Comparison of ENCODE assay signal across 8 cellular contexts in genomic region chr11:62881579-62882427, GRCh38. TPM values are rescaled to one million over a fixed set of nuclear protein-coding genes. Genes with fewer than 3 reads are reported as not detected.
DNase-seq lines count a peak whose midpoint lies in the region; FAIRE-seq and TF ChIP-seq lines count a peak whose summit lies in the region.

No MANE protein-coding gene starts in this region.

- peaks cover 44% of the 10 kb centered on the region for H3K36me3 ChIP-seq in left ventricle myocardium inferior

- FAIRE-seq in urothelium cell line (lab: Jason Lieb, UNC), result no peak

- peak overlapping the region; percentile 89 for H2AK5ac ChIP-seq in H9 (ENCODE audit: insufficient read length, low read length)

- peak overlapping the region; percentile 83 for H3K56ac ChIP-seq in H9 (ENCODE audit: insufficient read length, low read depth, low read length)

- H3K23me2 ChIP-seq in H9 (ENCODE audit: insufficient read length, low read depth, low read length, poor library complexity, severe bottlenecking), result peaks cover 15% of the 10 kb centered on the region

- H3K36me3 Mint-ChIP-seq in H9 (ENCODE audit: insufficient read depth in 1 of 3, low read depth in 3 of 3), result peaks cover 70 to 87% (median 85%) of the 10 kb centered on the region in 3 experiments

- H2BK15ac ChIP-seq in H9 (ENCODE audit: low read depth, low read length), result no peak overlapping the region

- no CpG with 5 or more reads among the region's 21 CpGs for WGBS in H9 (ENCODE audit: extremely low coverage, insufficient read length, low lambda C conversion rate)
- WGBS in adipose tissue, 3 donors, result 2 to 7% (median 5%) methylated on average over 20 to 21 of the region's 21 CpGs

- peaks cover 2 to 3% of the 10 kb centered on the region in 2 experiments; a peak in 3 of 5 replicates for H3K9me3 Mint-ChIP-seq in H9

- H4K91ac ChIP-seq in H9 (ENCODE audit: insufficient read length, low read depth, low read length), result peak overlapping the region; percentile 88

- peak overlapping the region; percentile 98; the same call in 1 of the 2 replicates for H3K14ac ChIP-seq in H9 (ENCODE audit: insufficient read depth, low read length)

- peak overlapping the region; percentile 99 to 100 for H3K4me3 Mint-ChIP-seq in H9

- DNase-seq in GM04504 (ENCODE audit: low read depth), result peak; percentile 97
- no peak for DNase-seq in H9
- peak; percentile 97 for DNase-seq in M059J (ENCODE audit: low read depth)
- DNase-seq in SW 1271 (lab: John Stamatoyannopoulos, UW), result peak; percentile 93
- DNase-seq in left ventricle myocardium inferior, result peak; percentile 90
- DNase-seq in pulmonary artery endothelial cell (ENCODE audit: low read depth, low spot score), result peak; percentile 90
- peak; percentile 94 for DNase-seq in urothelium cell line (ENCODE audit: low spot score)

- H2BK5ac ChIP-seq in H9 (ENCODE audit: insufficient read length, low read length), result peak overlapping the region; percentile 80

- H4K5ac ChIP-seq in H9 (ENCODE audit: insufficient read length, low read depth, low read length), result peak overlapping the region; percentile 97

- no peak overlapping the region for H2AFZ ChIP-seq in H9 (ENCODE audit: low read length)

- no peaks in the 10 kb centered on the region for H4K20me1 ChIP-seq in H9 (ENCODE audit: control insufficient read depth, insufficient read depth, insufficient read length)

- H3K4me2 ChIP-seq in H9 (ENCODE audit: insufficient read depth, insufficient read length, low read length), result peak overlapping the region; percentile 41

- H2BK120ac ChIP-seq in H9 (ENCODE audit: low read depth, low read length, poor library complexity, severe bottlenecking), result peak overlapping the region; percentile 79

- TF ChIP-seq CTCF in H9 (conservative IDR thresholded peaks at IDR 0.05) (no peak), left ventricle myocardium inferior (IDR thresholded peaks at IDR 0.05; ENCODE audit: borderline replicate concordance) (peak; percentile 9)

- H3K79me2 ChIP-seq in H9 (ENCODE audit: insufficient read depth, low read length), result peaks cover 6% of the 10 kb centered on the region; the same call in 1 of the 2 replicates

- H3K9ac ChIP-seq in H9 (ENCODE audit: extremely low read depth, insufficient read length, low read length), result peak overlapping the region; percentile 99

- H3K4me1 ChIP-seq in H9 (ENCODE audit: insufficient read depth, low read length), result no peaks in the 10 kb centered on the region; the same call in 1 of the 2 replicates
- H3K4me1 ChIP-seq in left ventricle myocardium inferior, result peaks cover 63% of the 10 kb centered on the region

- intact Hi-C loops in left ventricle myocardium inferior (cut with micrococcal nuclease), result no loop called here

- no peaks in the 10 kb centered on the region for H3K27me3 ChIP-seq in H9 (ENCODE audit: insufficient read depth, low read length)
- H3K27me3 ChIP-seq in left ventricle myocardium inferior (ENCODE audit: low read depth), result no peaks in the 10 kb centered on the region

- no peaks in the 10 kb centered on the region for H3K9me3 ChIP-seq in H9 (ENCODE audit: control insufficient read depth, low read depth, low read length)
- no peaks in the 10 kb centered on the region for H3K9me3 ChIP-seq in left ventricle myocardium inferior (replicated peaks)

- H3T11ph ChIP-seq in H9 (ENCODE audit: low read length), result peak overlapping the region; percentile 94

- H4K8ac ChIP-seq in H9 (replicated peaks; ENCODE audit: insufficient read length, low read depth, low read length), result peak overlapping the region; percentile 91

- peaks cover 5% of the 10 kb centered on the region for H3K27me3 Mint-ChIP-seq in H9 (ENCODE audit: low read depth)

- H3K18ac ChIP-seq in H9 (ENCODE audit: insufficient read length, low read depth, low read length), result peak overlapping the region; percentile 96

- H3K4me1 Mint-ChIP-seq in H9, result peaks cover 43 to 57% of the 10 kb centered on the region in 2 experiments

- peak overlapping the region; percentile 76 for H2BK20ac ChIP-seq in H9 (ENCODE audit: low read depth, low read length, poor library complexity, severe bottlenecking)

- no peaks in the 10 kb centered on the region for H3K79me1 ChIP-seq in H9 (ENCODE audit: insufficient read depth, low read depth, low read length, poor library complexity, severe bottlenecking)

- H2BK12ac ChIP-seq in H9 (ENCODE audit: insufficient read length, low read depth, low read length), result peak overlapping the region; percentile 11

- peak overlapping the region; percentile 92; the same call in 1 of the 2 replicates for H3K4ac ChIP-seq in H9 (ENCODE audit: low read depth, low read length)

- peak overlapping the region; percentile 100 for H3K27ac Mint-ChIP-seq in H9

- no peak overlapping the region for H3K23ac ChIP-seq in H9 (ENCODE audit: insufficient read length, low read depth, low read length)

- H3K27ac ChIP-seq in H9 (ENCODE audit: insufficient read length, low read depth, low read length) (peak overlapping the region; percentile 70), adipose tissue (ENCODE audit: low read depth, low read length) (peak overlapping the region; percentile 79), left ventricle myocardium inferior (replicated peaks) (peak overlapping the region; percentile 99)

- H3K4me3 ChIP-seq in left ventricle myocardium inferior, result peak overlapping the region; percentile 90

RNA-seq across cellular contexts. Expression of gene SLC3A2, which starts 1.1 kb away (rescaled TPM):
- total RNA-seq in H9 (2021) (289 and 290 TPM in 2 replicates), left ventricle myocardium inferior (35.0 TPM), pulmonary artery endothelial cell (140 and 175 TPM in 2 replicates)
- total RNA-seq in M059J (2014; rRNA removed; shearing (Covaris generic)), result 125 and 141 TPM in 2 replicates
- 100 to 1,000 TPM in 2 of 3 donors, 10 to 100 TPM in 1; 62.6 to 146 (median 103) TPM for polyA plus RNA-seq in adipose tissue

RNA-seq across cellular contexts. Expression of gene CHRM1, which starts 39.4 kb away (rescaled TPM):
- total RNA-seq in H9 (2021), result not detected in 2 replicates
- total RNA-seq in M059J (2014; rRNA removed; shearing (Covaris generic)), result not detected in 2 replicates
- polyA plus RNA-seq in adipose tissue, result under 1 TPM in 1 of 3 donors, not detected in 2; 0.10 TPM
- not detected for total RNA-seq in left ventricle myocardium inferior
- total RNA-seq in pulmonary artery endothelial cell, result not detected in 2 replicates

RNA-seq across cellular contexts. Expression of gene WDR74, which starts 42.4 kb away (rescaled TPM):
- 121 and 124 TPM in 2 replicates for total RNA-seq in H9 (2021)
- total RNA-seq in M059J (2014; rRNA removed; shearing (Covaris generic)), result 55.2 and 61.8 TPM in 2 replicates
- polyA plus RNA-seq in adipose tissue, result 10 to 100 TPM; 21.3 to 52.5 (median 37.5) TPM
- total RNA-seq in left ventricle myocardium inferior, result 24.3 TPM
- total RNA-seq in pulmonary artery endothelial cell, result 71.1 and 71.2 TPM in 2 replicates

RNA-seq across cellular contexts. Expression of gene TEX54, which starts 49.2 kb away (rescaled TPM):
- 0.53 and 1.2 TPM in 2 replicates for total RNA-seq in H9 (2021)
- not detected in 2 replicates for total RNA-seq in M059J (2014; rRNA removed; shearing (Covaris generic))
- polyA plus RNA-seq in adipose tissue, result not detected
- not detected for total RNA-seq in left ventricle myocardium inferior
- total RNA-seq in pulmonary artery endothelial cell, result 0.26 TPM in 1 of 2 replicates, not detected in the other

RNA-seq across cellular contexts. Expression of gene STX5, which starts 50.0 kb away (rescaled TPM):
- total RNA-seq in H9 (2021), result 33.5 and 34.7 TPM in 2 replicates
- 57.2 and 57.5 TPM in 2 replicates for total RNA-seq in M059J (2014; rRNA removed; shearing (Covaris generic))
- polyA plus RNA-seq in adipose tissue, result 10 to 100 TPM; 29.6 to 40.2 (median 32.2) TPM
- total RNA-seq in left ventricle myocardium inferior, result 16.7 TPM
- total RNA-seq in pulmonary artery endothelial cell, result 35.9 and 39.6 TPM in 2 replicates
